ENCODE assay signal across 27 cellular contexts in the genomic region with DNA sequence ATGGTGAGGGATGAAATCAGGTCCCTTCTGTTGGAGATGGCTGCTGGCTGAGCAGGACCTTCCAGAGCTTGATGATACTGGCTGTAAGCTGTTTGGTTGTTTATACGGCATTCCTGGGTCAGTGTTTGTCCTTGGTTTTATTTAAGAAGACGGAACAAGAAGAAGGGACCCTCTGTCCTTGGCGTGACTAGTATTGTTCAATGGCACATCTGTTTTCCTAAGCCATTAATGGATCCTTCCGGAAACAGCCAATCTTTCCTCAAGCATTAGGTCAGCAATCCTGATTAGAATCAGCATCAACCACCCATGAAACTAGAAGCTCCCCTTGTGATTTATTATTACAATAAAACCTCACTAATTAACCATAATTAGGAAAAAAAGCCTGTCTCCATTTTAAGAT.
"Had no signal": no experiment of that assay in that cellular context is flagged by ENCODE, and none has a peak within 500 bp of the region (broad histone marks: within the 10 kb centered on the region; RNA-seq: fewer than 3 reads in every experiment).

No MANE protein-coding gene starts in this region.

- ATAC-seq: esophagus mucosa; left cardiac atrium; left ventricle myocardium superior; naive thymus-derived CD4-positive, alpha-beta T cell; pancreas; right lobe of liver; stimulated activated naive B cell treated with anti-CD40 and anti-IgM and Interleukin-4, amounts not matched to agents 10 μg/mL and 1 μg/mL and 100 μg/mL, for 72 hours had no signal

- H3K36me3 Mint-ChIP-seq: memory B cell; naive thymus-derived CD4-positive, alpha-beta T cell; stimulated activated naive B cell treated with anti-CD40 and anti-IgM and Interleukin-4, amounts not matched to agents 10 μg/mL and 1 μg/mL and 100 μg/mL, for 72 hours had no signal

- H3K4me3 Mint-ChIP-seq: endodermal cell; memory B cell; naive thymus-derived CD4-positive, alpha-beta T cell; nephron progenitor cell; stimulated activated naive B cell treated with anti-CD40 and anti-IgM and Interleukin-4, amounts not matched to agents 10 μg/mL and 1 μg/mL and 100 μg/mL, for 72 hours; stimulated activated naive CD8-positive, alpha-beta T cell treated with anti-CD3 and anti-CD28 coated beads, Interleukin-15, Interleukin-2, amounts not matched to agents 100 ng/mL and 50 ng/mL, for 24 hours had no signal

- H3K27me3 ChIP-seq: dorsolateral prefrontal cortex, heart right ventricle, neutrophil, pancreas, right lobe of liver, suprapubic skin, transverse colon, vagina had no signal

- H3K27ac ChIP-seq: dorsolateral prefrontal cortex, epithelial cell of prostate, neutrophil, pancreas, right lobe of liver, suprapubic skin, transverse colon, vagina had no signal

- H3K4me3 ChIP-seq: dorsolateral prefrontal cortex, heart right ventricle, lung, pancreas, right lobe of liver, suprapubic skin, transverse colon, vagina had no signal

- H3K9me3 Mint-ChIP-seq: endodermal cell; nephron progenitor cell; stimulated activated naive CD8-positive, alpha-beta T cell treated with anti-CD3 and anti-CD28 coated beads, Interleukin-15, Interleukin-2, amounts not matched to agents 100 ng/mL and 50 ng/mL, for 24 hours had no signal

- H3K4me1 ChIP-seq: pancreas, right lobe of liver, suprapubic skin, transverse colon, vagina had no signal

- H3K4me1 Mint-ChIP-seq: endodermal cell; memory B cell; naive thymus-derived CD4-positive, alpha-beta T cell; stimulated activated naive B cell treated with anti-CD40 and anti-IgM and Interleukin-4, amounts not matched to agents 10 μg/mL and 1 μg/mL and 100 μg/mL, for 72 hours had no signal

- DNase-seq: dorsolateral prefrontal cortex; effector CD8-positive, alpha-beta T cell; endodermal cell; foreskin fibroblast; glutamatergic neuron; heart right ventricle; hippocampal formation; left cardiac atrium; left ventricle myocardium superior; naive thymus-derived CD4-positive, alpha-beta T cell; nephron progenitor cell; pancreas; right lobe of liver; small intestine; stimulated activated CD4-positive, alpha-beta T cell treated with anti-CD3 and anti-CD28 coated beads, Interleukin-15, amount 100 ng/mL, for 24 hours; stimulated activated CD4-positive, alpha-beta T cell treated with anti-CD3 and anti-CD28 coated beads, Interleukin-2, amount 100 ng/mL, for 48 hours; stimulated activated naive B cell treated with anti-CD40 and anti-IgM and Interleukin-4, amounts not matched to agents 10 μg/mL and 1 μg/mL and 100 μg/mL, for 72 hours; transverse colon had no signal

- H3K9me3 ChIP-seq: heart right ventricle, neutrophil, pancreas, right lobe of liver, suprapubic skin, transverse colon, vagina had no signal

- H3K27me3 Mint-ChIP-seq: memory B cell; progenitor cell of endocrine pancreas; stimulated activated naive B cell treated with anti-CD40 and anti-IgM and Interleukin-4, amounts not matched to agents 10 μg/mL and 1 μg/mL and 100 μg/mL, for 72 hours; stimulated activated naive CD8-positive, alpha-beta T cell treated with anti-CD3 and anti-CD28 coated beads, Interleukin-15, Interleukin-2, amounts not matched to agents 100 ng/mL and 50 ng/mL, for 24 hours had no signal

- H3K36me3 ChIP-seq: heart right ventricle, neutrophil, pancreas, right lobe of liver, suprapubic skin, transverse colon, vagina had no signal

- H3K27ac Mint-ChIP-seq: endodermal cell; memory B cell; naive thymus-derived CD4-positive, alpha-beta T cell; nephron progenitor cell; progenitor cell of endocrine pancreas; stimulated activated naive B cell treated with anti-CD40 and anti-IgM and Interleukin-4, amounts not matched to agents 10 μg/mL and 1 μg/mL and 100 μg/mL, for 72 hours; stimulated activated naive CD8-positive, alpha-beta T cell treated with anti-CD3 and anti-CD28 coated beads, Interleukin-15, Interleukin-2, amounts not matched to agents 100 ng/mL and 50 ng/mL, for 24 hours had no signal
